In the genomic region with DNA sequence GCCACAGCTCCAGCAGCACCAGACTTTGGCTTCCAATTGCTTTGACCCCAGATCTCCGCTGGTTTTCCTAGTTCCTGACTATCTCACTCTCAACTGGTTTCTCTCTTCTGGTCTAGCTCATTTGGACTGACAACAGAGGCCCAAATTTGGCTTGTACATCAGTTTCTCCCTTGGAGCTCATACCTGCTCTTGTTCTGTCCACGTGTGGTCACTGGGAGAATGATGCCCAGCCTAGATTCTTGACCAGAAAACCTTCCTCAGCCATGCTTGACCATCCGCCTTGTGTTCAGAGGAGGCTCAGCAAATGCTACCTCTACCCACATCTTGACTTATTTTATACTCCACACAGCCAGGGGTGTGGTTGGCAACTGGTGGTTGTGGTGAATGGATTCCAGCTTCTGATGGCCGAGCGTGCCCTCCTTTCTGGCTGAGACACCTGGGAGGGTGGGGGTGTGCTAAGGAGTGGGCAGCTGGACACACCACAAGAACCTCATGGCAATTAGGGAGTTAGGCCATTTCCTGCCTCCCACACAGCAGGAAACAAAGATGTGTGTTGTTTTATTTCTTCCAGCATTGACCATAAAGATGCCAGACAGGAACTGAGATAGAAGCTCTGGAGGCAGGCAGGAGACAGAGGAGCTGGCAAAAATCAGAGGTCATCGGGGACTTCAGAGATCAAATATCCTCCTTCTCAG, we compare ENCODE assay signal across 18 cellular contexts.
DNase-seq lines count a peak whose midpoint lies in the region; ATAC-seq, FAIRE-seq and TF ChIP-seq lines count a peak whose summit lies in the region.
"Had no signal": no experiment of that assay in that cellular context is flagged by ENCODE, and none has a peak within 500 bp of the region (broad histone marks: within the 10 kb centered on the region; RNA-seq: fewer than 3 reads in every experiment).

No MANE protein-coding gene starts in this region.

- no peaks in the 10 kb centered on the region for H3K79me2 ChIP-seq in K562 (ENCODE audit: control insufficient read depth, insufficient read depth, low read length)

- no peak overlapping the region for H3K4me2 ChIP-seq in K562 (ENCODE audit: insufficient read depth, low read length)
- H3K4me2 ChIP-seq in mesenchymal stem cell (ENCODE audit: low read length, poor library complexity, severe bottlenecking), result no peak overlapping the region

- H3K4me3 ChIP-seq in K562 (no peak overlapping the region), mesenchymal stem cell (ENCODE audit: insufficient read depth in 1 of 2, low read depth in 1 of 2, low read length in 2 of 2) (no peak overlapping the region)

- no peak for ATAC-seq in K562
- ATAC-seq in GM18873 (IDR thresholded peaks at IDR 0.05; ENCODE audit: low FRiP score, unreplicated experiment), result no peak

- no peak overlapping the region for H2BK5ac ChIP-seq in mesenchymal stem cell (ENCODE audit: low read depth, low read length, poor library complexity, severe bottlenecking)

- H2AFZ ChIP-seq in K562 (ENCODE audit: low read depth, low read length) (no peak overlapping the region), mesenchymal stem cell (ENCODE audit: low read depth, low read length) (no peak overlapping the region)

- H2BK120ac ChIP-seq in mesenchymal stem cell (ENCODE audit: low read depth, low read length), result peak overlapping the region; percentile 27

- H3K14ac ChIP-seq in mesenchymal stem cell (ENCODE audit: low read length in 2 of 2), result no peak overlapping the region

- no peaks in the 10 kb centered on the region for H3K79me1 ChIP-seq in mesenchymal stem cell (replicated peaks; ENCODE audit: low read length, poor library complexity, severe bottlenecking)

- TF ChIP-seq CTCF in K562 (IDR thresholded peaks at IDR 0.05 in 2 of 3, conservative IDR thresholded peaks at IDR 0.05 in 1 of 3; ENCODE audit: insufficient read depth in 2 of 3, low read depth in 1 of 3, low read length in 3 of 3), result no peak

- H3K36me3 ChIP-seq in K562 (ENCODE audit: control insufficient read depth, insufficient read depth, low read length) (no peaks in the 10 kb centered on the region), mesenchymal stem cell (ENCODE audit: control insufficient read depth in 1 of 2, insufficient read depth in 2 of 2, low read depth in 1 of 2, low read length in 2 of 2) (no peaks in the 10 kb centered on the region)

- peak overlapping the region in 1 of 2 experiments; percentile 5 for H3K18ac ChIP-seq in mesenchymal stem cell (ENCODE audit: low read depth in 1 of 2, low read length in 2 of 2)

- no peak for TF ChIP-seq RAD21 in K562 (CRISPR knock-in tag; conservative IDR thresholded peaks at IDR 0.05 in 1 of 2, IDR thresholded peaks at IDR 0.05 in 1 of 2)

- H3K4ac ChIP-seq in mesenchymal stem cell (ENCODE audit: low read depth in 1 of 2, low read length in 2 of 2), result no peak overlapping the region

- H4K91ac ChIP-seq in mesenchymal stem cell (ENCODE audit: low read length), result peak overlapping the region; percentile 31

- H3K27ac ChIP-seq in K562 (ENCODE audit: extremely low read depth, low read depth, low read length), result no peak overlapping the region
- no peak overlapping the region for H3K27ac ChIP-seq in mesenchymal stem cell (ENCODE audit: low read length, poor library complexity, severe bottlenecking)

- no peaks in the 10 kb centered on the region for H3K9me1 ChIP-seq in K562 (ENCODE audit: control insufficient read depth, insufficient read depth, low read length)

- CTCF ChIA-PET in K562 (lab: Yijun Ruan, JAX; ENCODE audit: low intra/inter-chr PET ratio), result no interaction called here
- CTCF ChIA-PET in HEK293T (lab: Yijun Ruan, JAX), result no interaction called here

- H2BK12ac ChIP-seq in mesenchymal stem cell (ENCODE audit: low read length in 2 of 2), result peak overlapping the region; percentile 80 to 81

- FAIRE-seq in K562 (lab: Jason Lieb, UNC) (no peak), H54 (lab: Jason Lieb, UNC) (no peak)
- FAIRE-seq: A204.1, D721Med, G401.6, TTC549 had no signal

- POLR2A ChIA-PET in K562 (lab: Yijun Ruan, JAX) (interaction anchor here (0.7 kb wide), 1 partner anchor 10 kb away, joined by 3 read pairs; no protein-coding TSS in a partner anchor), HEK293T (lab: Yijun Ruan, JAX) (no interaction called here)

- no peak overlapping the region for H3K9ac ChIP-seq in K562 (ENCODE audit: insufficient read depth in 1 of 2, low read depth in 2 of 2, low read length in 2 of 2)
- no peak overlapping the region for H3K9ac ChIP-seq in mesenchymal stem cell (ENCODE audit: low read length)

- peak overlapping the region; percentile 78 for H4K8ac ChIP-seq in mesenchymal stem cell (ENCODE audit: low read length)

- H3K27me3 ChIP-seq in K562 (ENCODE audit: control insufficient read depth in 2 of 2, insufficient read depth in 2 of 2, low read length in 2 of 2) (no peaks in the 10 kb centered on the region), mesenchymal stem cell (ENCODE audit: control insufficient read depth in 1 of 2, insufficient read depth in 1 of 2, low read length in 2 of 2) (peaks cover 0 to 4% of the 10 kb centered on the region in 2 experiments)

- no TSS peak for BruUV-seq in K562 (replicated peaks; lab: Mats Ljungman, UMichigan)

- H3K9me3 ChIP-seq in K562 (replicated peaks; ENCODE audit: control insufficient read depth, insufficient read depth, low read depth, low read length) (no peaks in the 10 kb centered on the region), mesenchymal stem cell (ENCODE audit: control insufficient read depth, low read length) (no peaks in the 10 kb centered on the region)

- TF ChIP-seq EP300 in K562 (IDR thresholded peaks at IDR 0.05; ENCODE audit: low read length), result no peak

- intact Hi-C loops in K562 (cut with micrococcal nuclease), result no loop called here

- no peaks in the 10 kb centered on the region for H4K20me1 ChIP-seq in K562 (replicated peaks; ENCODE audit: control insufficient read depth, insufficient read depth, low read length)

- TF ChIP-seq POLR2A in K562 (conservative IDR thresholded peaks at IDR 0.05) (no peak), H54 (IDR thresholded peaks at IDR 0.05; ENCODE audit: low read depth, low read length) (no peak)

- peak; percentile 82 for DNase-seq in A172 (ENCODE audit: low spot score)
- DNase-seq in KBM-7, result peak; percentile 15
- no peak for DNase-seq in K562 (ENCODE audit: extremely low read depth in 1 of 4, low spot score in 3 of 4)
- no peak for DNase-seq in mesenchymal stem cell
- no peak for DNase-seq in HEK293T (ENCODE audit: extremely low spot score)
- no peak for DNase-seq in DMS153 treated with DMSO at 0.1 percent for 48 hours (lab: John Stamatoyannopoulos, UW; ENCODE audit: unreplicated experiment)
- no peak for DNase-seq in H54 (ENCODE audit: insufficient read length, low spot score)
- DNase-seq: activated CD4-positive, alpha-beta T cell treated with anti-CD3 and anti-CD28 coated beads for 1 hour; NCI-H1436; NCI-H526; nucleus accumbens; retina; SW 1271 had no signal

- no peak overlapping the region for H3K23ac ChIP-seq in mesenchymal stem cell (ENCODE audit: low read length in 2 of 2)

- H2BK15ac ChIP-seq in mesenchymal stem cell (ENCODE audit: low read depth, poor library complexity, severe bottlenecking), result no peak overlapping the region

- no peak overlapping the region for H2AK5ac ChIP-seq in mesenchymal stem cell (ENCODE audit: low read length, severe bottlenecking)

- in situ Hi-C loops in KBM-7 (cut with MboI; ENCODE audit: low pct_unique_long_range_greater_than_20kb, low sequenced_read_pairs), result no loop called here
- in situ Hi-C loops in K562 (cut with MboI), result no loop called here

- no peaks in the 10 kb centered on the region for H3K4me1 ChIP-seq in K562 (replicated peaks in 1 of 2; ENCODE audit: control insufficient read depth in 2 of 2, insufficient read depth in 2 of 2, low read length in 2 of 2)
- no peaks in the 10 kb centered on the region for H3K4me1 ChIP-seq in mesenchymal stem cell (ENCODE audit: control insufficient read depth, insufficient read depth, low read depth, low read length)

- 0% methylated on average over 6 of the region's 6 CpGs for WGBS in K562 (ENCODE audit: insufficient coverage, low coverage, missing lambda C conversion rate)
- WGBS in mesenchymal stem cell, result 70% methylated on average over 5 of the region's 6 CpGs

TF ChIP-seq in K562, 482 proteins besides CTCF, POLR2A, EP300 and RAD21 (continues in another document):
- TF ChIP-seq ETV1 (tag; conservative IDR thresholded peaks at IDR 0.05; ENCODE audit: low read depth) (peak; percentile 42; the same call in 1 of the 2 replicates), FOXK2 (conservative IDR thresholded peaks at IDR 0.05 in 1 of 2, IDR thresholded peaks at IDR 0.05 in 1 of 2; ENCODE audit: low read depth in 2 of 2) (no peak), CEBPG (CRISPR knock-in tag; IDR thresholded peaks at IDR 0.05) (no peak), CEBPG (tag; conservative IDR thresholded peaks at IDR 0.05 in 1 of 2, IDR thresholded peaks at IDR 0.05 in 1 of 2) (0 out of 4 replicates have a peak, but pooled peaks of 1 of the 2 experiments have one; percentile 12)

TF ChIP-seq in HEK293T, 16 proteins besides CTCF, POLR2A, EP300 and RAD21:
- TF ChIP-seq LEF1 (IDR thresholded peaks at IDR 0.05; ENCODE audit: borderline replicate concordance) (no peak), ELF4 (IDR thresholded peaks at IDR 0.05) (no peak), FOXA1 (IDR thresholded peaks at IDR 0.05) (no peak), TARDBP (IDR thresholded peaks at IDR 0.05) (no peak), L3MBTL2 (conservative IDR thresholded peaks at IDR 0.05) (no peak), SP1 (IDR thresholded peaks at IDR 0.05) (no peak), PKNOX1 (IDR thresholded peaks at IDR 0.05) (no peak)

Comparison
In these comparisons a context has a peak if more than half of its experiments do, and no peak if none do; other contexts are left out.
1. DNase-seq: peak in A172 (single experiment) and KBM-7 (single experiment); none in K562 (0 of 4), mesenchymal stem cell (single experiment), HEK293T (single experiment), DMS153 treated with DMSO at 0.1 percent for 48 hours (single experiment) and H54 (single experiment).